In the genomic region with DNA sequence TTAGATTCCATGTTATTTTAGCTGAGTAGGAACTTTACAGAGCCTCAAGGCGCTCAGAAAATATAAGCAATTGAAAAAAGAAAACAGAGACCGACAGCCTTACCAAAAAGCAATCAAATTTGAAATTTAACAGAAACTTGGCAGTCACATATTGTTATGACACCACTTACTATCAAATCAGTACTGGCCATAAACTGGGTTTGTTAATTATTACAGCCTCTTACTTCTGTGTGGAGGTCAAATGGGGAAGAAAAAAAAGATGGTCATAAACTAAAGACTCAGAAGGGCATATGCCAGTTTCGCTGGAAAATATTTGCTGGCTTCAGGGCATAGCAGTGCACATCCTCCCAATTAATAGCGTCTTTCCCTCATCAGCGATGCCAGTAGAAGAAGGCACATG, we compare ENCODE assay signal across 18 cellular contexts. TPM values are rescaled to one million over a fixed set of nuclear protein-coding genes. Genes with fewer than 3 reads are reported as not detected.
DNase-seq lines count a peak whose midpoint lies in the region; ATAC-seq, FAIRE-seq and TF ChIP-seq lines count a peak whose summit lies in the region.
"Had no signal": no experiment of that assay in that cellular context is flagged by ENCODE, and none has a peak within 500 bp of the region (broad histone marks: within the 10 kb centered on the region; RNA-seq: fewer than 3 reads in every experiment).

No MANE protein-coding gene starts in this region.

- H3K9me3 Mint-ChIP-seq in activated CD4-positive, alpha-beta memory T cell treated with anti-CD3 and anti-CD28 coated beads for 36 hours = no peaks in the 10 kb centered on the region
- H3K9me3 Mint-ChIP-seq in natural killer cell = no peaks in the 10 kb centered on the region
- H3K9me3 Mint-ChIP-seq: CD8-positive, alpha-beta memory T cell had no signal

- peak overlapping the region in 1 of 3 donors; percentile 29 for H3K4me3 ChIP-seq in liver (ENCODE audit: low read depth in 1 of 3, low read length in 3 of 3)
- no peak overlapping the region for H3K4me3 ChIP-seq in HepG2 (replicated peaks in 1 of 3; ENCODE audit: insufficient read depth in 1 of 3, low read depth in 2 of 3, low read length in 3 of 3)
- no peak overlapping the region for H3K4me3 ChIP-seq in mucosa of descending colon
- H3K4me3 ChIP-seq in transverse colon = no peak overlapping the region
- H3K4me3 ChIP-seq in heart left ventricle = no peak overlapping the region
- H3K4me3 ChIP-seq: BLaER1, GM23338 had no signal

- H3K27me3 Mint-ChIP-seq in activated CD4-positive, alpha-beta memory T cell treated with anti-CD3 and anti-CD28 coated beads for 36 hours = no peaks in the 10 kb centered on the region
- peaks cover 10 to 22% of the 10 kb centered on the region in 2 donors for H3K27me3 Mint-ChIP-seq in natural killer cell (ENCODE audit: low read depth in 2 of 2)
- H3K27me3 Mint-ChIP-seq: CD8-positive, alpha-beta memory T cell had no signal

- DNase-seq in HepG2 (ENCODE audit: low spot score) = no peak
- DNase-seq in foreskin melanocyte = peak; percentile 21
- DNase-seq in mucosa of descending colon = peak in 1 of 3 donors; percentile 25
- DNase-seq in transverse colon = no peak
- no peak for DNase-seq in activated CD4-positive, alpha-beta memory T cell treated with anti-CD3 and anti-CD28 coated beads for 36 hours
- DNase-seq in heart left ventricle = no peak
- no peak for DNase-seq in natural killer cell
- DNase-seq: 8988T; AML-193; Caco-2; CD8-positive, alpha-beta memory T cell; DND-41; GDM1; H7 had no signal

- WGBS in liver = 26% methylated on average over 5 of the region's 5 CpGs
- WGBS in HepG2 (ENCODE audit: low lambda C conversion rate) = 95% methylated on average over 5 of the region's 5 CpGs
- 36 to 37% methylated on average over 5 of the region's 5 CpGs for WGBS in transverse colon (ENCODE audit: low coverage in 1 of 2), 2 donors
- 92 to 96% (median 95%) methylated on average over 5 of the region's 5 CpGs for WGBS in heart left ventricle, 4 donors

- H3K4me2 ChIP-seq in HepG2 (ENCODE audit: low read depth, low read length) = no peak overlapping the region
- H3K4me2 ChIP-seq: BLaER1, GM23338 had no signal

- no peaks in the 10 kb centered on the region for H3K36me3 Mint-ChIP-seq in activated CD4-positive, alpha-beta memory T cell treated with anti-CD3 and anti-CD28 coated beads for 36 hours
- H3K36me3 Mint-ChIP-seq in natural killer cell = no peaks in the 10 kb centered on the region

- H3K4me3 Mint-ChIP-seq in activated CD4-positive, alpha-beta memory T cell treated with anti-CD3 and anti-CD28 coated beads for 36 hours = no peak overlapping the region
- H3K4me3 Mint-ChIP-seq in natural killer cell = no peak overlapping the region
- H3K4me3 Mint-ChIP-seq: CD8-positive, alpha-beta memory T cell; GM23338 had no signal

- H2AFZ ChIP-seq in HepG2 (ENCODE audit: low read length) = no peak overlapping the region
- H2AFZ ChIP-seq: GM23338 had no signal

- no peaks in the 10 kb centered on the region for H3K4me1 Mint-ChIP-seq in activated CD4-positive, alpha-beta memory T cell treated with anti-CD3 and anti-CD28 coated beads for 36 hours (ENCODE audit: low read depth)
- peaks cover 0 to 7% of the 10 kb centered on the region in 2 donors for H3K4me1 Mint-ChIP-seq in natural killer cell
- H3K4me1 Mint-ChIP-seq: CD8-positive, alpha-beta memory T cell had no signal

- CTCF ChIA-PET in HepG2 (lab: Yijun Ruan, JAX; ENCODE audit: low intra/inter-chr PET ratio, low total read pairs) = no interaction called here
- CTCF ChIA-PET in activated CD4-positive, alpha-beta memory T cell treated with anti-CD3 and anti-CD28 coated beads for 36 hours (lab: Charles Lee) = no interaction called here

- no peak overlapping the region for H3K27ac Mint-ChIP-seq in activated CD4-positive, alpha-beta memory T cell treated with anti-CD3 and anti-CD28 coated beads for 36 hours
- no peak overlapping the region for H3K27ac Mint-ChIP-seq in natural killer cell
- H3K27ac Mint-ChIP-seq: CD8-positive, alpha-beta memory T cell; GM23338 had no signal

- H3K36me3 ChIP-seq in liver (ENCODE audit: control insufficient read depth in 4 of 4, insufficient read depth in 3 of 4, low read depth in 1 of 4, low read length in 3 of 4) = no peaks in the 10 kb centered on the region
- H3K36me3 ChIP-seq in HepG2 (replicated peaks in 1 of 2; ENCODE audit: control insufficient read depth in 1 of 2, insufficient read depth in 2 of 2, low read length in 2 of 2) = no peaks in the 10 kb centered on the region
- no peaks in the 10 kb centered on the region for H3K36me3 ChIP-seq in mucosa of descending colon (ENCODE audit: low read depth)
- no peaks in the 10 kb centered on the region for H3K36me3 ChIP-seq in transverse colon
- no peaks in the 10 kb centered on the region for H3K36me3 ChIP-seq in heart left ventricle
- H3K36me3 ChIP-seq: BLaER1 had no signal

- TF ChIP-seq POLR2A in HepG2 (IDR thresholded peaks at IDR 0.05; ENCODE audit: insufficient read depth in 1 of 2, low read depth in 2 of 2, low read length in 2 of 2) (no peak), transverse colon (IDR thresholded peaks at IDR 0.05) (no peak), heart left ventricle (IDR thresholded peaks at IDR 0.05) (no peak)

- intact Hi-C loops in HepG2 (cut with micrococcal nuclease; ENCODE audit: unreplicated experiment) = no loop called here
- intact Hi-C loops in mucosa of descending colon (cut with DNase I, micrococcal nuclease) = no loop called here
- intact Hi-C loops in transverse colon (cut with DNase I; ENCODE audit: low total_unique reads) = no loop called here
- intact Hi-C loops in activated CD4-positive, alpha-beta memory T cell treated with anti-CD3 and anti-CD28 coated beads for 36 hours (cut with micrococcal nuclease) = no loop called here
- intact Hi-C loops in heart left ventricle (cut with DNase I) = no loop called here
- intact Hi-C loops in natural killer cell (cut with micrococcal nuclease) = no loop called here

- H3K79me2 ChIP-seq in HepG2 (ENCODE audit: insufficient read depth, low read length) = no peaks in the 10 kb centered on the region

- BruUV-seq in HepG2 (replicated peaks; lab: Mats Ljungman, UMichigan) = no TSS peak

- TF ChIP-seq CTCF in liver (IDR thresholded peaks at IDR 0.05; ENCODE audit: low read depth, low read length, missing input control) = no peak
- TF ChIP-seq CTCF in HepG2 (CRISPR knock-in tag; IDR thresholded peaks at IDR 0.05) = no peak
- TF ChIP-seq CTCF in mucosa of descending colon (IDR thresholded peaks at IDR 0.05) = no peak
- TF ChIP-seq CTCF in transverse colon (IDR thresholded peaks at IDR 0.05) = no peak
- no peak for TF ChIP-seq CTCF in heart left ventricle (IDR thresholded peaks at IDR 0.05)
- no peak for TF ChIP-seq CTCF in natural killer cell (IDR thresholded peaks at IDR 0.05)

- H3K27me3 ChIP-seq in liver (ENCODE audit: control insufficient read depth in 4 of 4, insufficient read depth in 4 of 4, low read length in 3 of 4) (no peaks in the 10 kb centered on the region), HepG2 (ENCODE audit: control insufficient read depth in 1 of 2, insufficient read depth in 2 of 2, low read length in 2 of 2) (no peaks in the 10 kb centered on the region), transverse colon (no peaks in the 10 kb centered on the region), heart left ventricle (no peaks in the 10 kb centered on the region)
- H3K27me3 ChIP-seq: BLaER1 had no signal

- TF ChIP-seq RAD21 in liver (IDR thresholded peaks at IDR 0.05) = peak; percentile 52 to 57
- TF ChIP-seq RAD21 in HepG2 (CRISPR knock-in tag; IDR thresholded peaks at IDR 0.05) = no peak

- H3K9me3 ChIP-seq in liver (ENCODE audit: control insufficient read depth in 4 of 4, low read length in 3 of 4) = no peaks in the 10 kb centered on the region
- no peaks in the 10 kb centered on the region for H3K9me3 ChIP-seq in HepG2 (ENCODE audit: low read length)
- H3K9me3 ChIP-seq in mucosa of descending colon = no peaks in the 10 kb centered on the region
- no peaks in the 10 kb centered on the region for H3K9me3 ChIP-seq in transverse colon
- no peaks in the 10 kb centered on the region for H3K9me3 ChIP-seq in heart left ventricle
- H3K9me3 ChIP-seq: BLaER1, Caco-2 had no signal

- no peak overlapping the region for H3K9ac ChIP-seq in liver (ENCODE audit: low read depth in 1 of 2, low read length in 2 of 2)
- H3K9ac ChIP-seq in HepG2 (ENCODE audit: insufficient read depth, low read depth, low read length) = no peak overlapping the region
- H3K9ac ChIP-seq: BLaER1 had no signal

- POLR2A ChIA-PET in HepG2 (lab: Yijun Ruan, JAX) = no interaction called here
- POLR2A ChIA-PET in activated CD4-positive, alpha-beta memory T cell treated with anti-CD3 and anti-CD28 coated beads for 36 hours (lab: Charles Lee) = no interaction called here

- no peak for FAIRE-seq in HepG2 (lab: Jason Lieb, UNC)
- FAIRE-seq: GM18507 had no signal

- ATAC-seq in HepG2 (no peak), mucosa of descending colon (peak; percentile 94), heart left ventricle (no peak), natural killer cell (no peak)
- ATAC-seq: GM23338 had no signal

- no peaks in the 10 kb centered on the region for H4K20me1 ChIP-seq in HepG2 (ENCODE audit: insufficient read depth, low read length)
- H4K20me1 ChIP-seq: BLaER1 had no signal

- H3K27ac ChIP-seq in liver (ENCODE audit: low read depth in 1 of 2, low read length in 2 of 2) (no peak overlapping the region), HepG2 (ENCODE audit: extremely low read length, insufficient read depth, low read length) (no peak overlapping the region), transverse colon (peak overlapping the region; percentile 32 to 64 (median 48)), heart left ventricle (no peak overlapping the region)
- H3K27ac ChIP-seq: BLaER1 had no signal

- no peak for TF ChIP-seq EP300 in HepG2 (IDR thresholded peaks at IDR 0.05; ENCODE audit: low read depth in 2 of 2, low read length in 2 of 2)
- no peak for TF ChIP-seq EP300 in HepG2 (CRISPR knock-in tag; IDR thresholded peaks at IDR 0.05; ENCODE audit: borderline replicate concordance)
- TF ChIP-seq EP300 in transverse colon (IDR thresholded peaks at IDR 0.05; ENCODE audit: low read depth) = no peak

- H3K4me1 ChIP-seq in liver (ENCODE audit: control insufficient read depth in 4 of 4, insufficient read depth in 4 of 4, low read length in 3 of 4) (peaks cover 0 to 21% (median 15%) of the 10 kb centered on the region in 4 donors), HepG2 (ENCODE audit: insufficient read depth, low read length) (no peaks in the 10 kb centered on the region), mucosa of descending colon (ENCODE audit: low read depth) (peaks cover 16% of the 10 kb centered on the region), transverse colon (peaks cover 0 to 21% (median 8%) of the 10 kb centered on the region in 4 donors), heart left ventricle (no peaks in the 10 kb centered on the region)
- H3K4me1 ChIP-seq: BLaER1, Caco-2 had no signal

- in situ Hi-C loops in HepG2 (cut with HindIII; ENCODE audit: extremely low pct_ligation_motif_present, low pct_unique_long_range_greater_than_20kb) (no loop called here), transverse colon (cut with MboI; ENCODE audit: low pct_ligation_motif_present in 1 of 4, low pct_unique_long_range_greater_than_20kb in 1 of 4, low sequenced_read_pairs in 3 of 4) (no loop called here)

RNA-seq across cellular contexts. Expression of a gene that starts 45.5 kb away (rescaled TPM):
- total RNA-seq in liver (100 to 1,000 TPM in 1 of 2 donors, 10 to 100 TPM in 1; 45.3 to 114 TPM), HepG2 (2016; rRNA removed; fragmentation: Illumina TruSeq; extraction: Trizol) (64.9 and 79.4 TPM in 2 replicates), mucosa of descending colon (100 to 1,000 TPM; 136 to 238 (median 153) TPM), transverse colon (100 to 1,000 TPM in 3 of 4 donors, 10 to 100 TPM in 1; 59.5 to 269 (median 160) TPM), heart left ventricle (100 to 1,000 TPM in 2 of 9 donors, 10 to 100 TPM in 7; 64.0 to 119 (median 83.9) TPM), natural killer cell (10 to 100 TPM; 43.6 to 55.8 (median 49.9) TPM)
- polyA plus RNA-seq in liver (100 to 1,000 TPM in 1 of 2 donors, 10 to 100 TPM in 1; 77.2 to 108 TPM), HepG2 (2011; rRNA removed) (13.5 and 21.4 TPM in 2 replicates), heart left ventricle (10 to 100 TPM; 41.6 to 70.6 TPM)
- total RNA-seq in HepG2 (2016; cell fraction: cytosol; rRNA removed; fragmentation: Illumina TruSeq; extraction: Trizol; ENCODE audit: low read depth) = 33.0 and 34.5 TPM in 2 replicates
- 65.0 and 77.2 TPM in 2 replicates for total RNA-seq in HepG2 (2016; cell fraction: insoluble cytoplasmic fraction; rRNA removed; fragmentation: Illumina TruSeq; extraction: Trizol)
- total RNA-seq in HepG2 (2016; cell fraction: membrane; rRNA removed; fragmentation: Illumina TruSeq; extraction: Trizol) = 28.2 and 33.3 TPM in 2 replicates
- total RNA-seq in HepG2 (2016; cell fraction: nucleus; rRNA removed; fragmentation: Illumina TruSeq; extraction: Trizol) = 40.6 and 43.6 TPM in 2 replicates
- 12.9 and 15.9 TPM in 2 replicates for polyA plus RNA-seq in HepG2 (2011; cell fraction: cytosol; rRNA removed)
- 3.4 and 4.4 TPM in 2 replicates for polyA plus RNA-seq in HepG2 (2011; cell fraction: nucleus; rRNA removed)
- polyA plus RNA-seq in HepG2 (2012) = 27.9 and 45.3 TPM in 2 replicates
- polyA plus RNA-seq in HepG2 (2016; cell fraction: cytosol; fragmentation: Illumina TruSeq; extraction: Trizol; ENCODE audit: low read depth) = 10.9 and 11.1 TPM in 2 replicates
- polyA plus RNA-seq in HepG2 (2016; cell fraction: insoluble cytoplasmic fraction; fragmentation: Illumina TruSeq; extraction: Trizol; ENCODE audit: low read depth) = 70.4 and 76.1 TPM in 2 replicates
- 20.7 and 22.2 TPM in 2 replicates for polyA plus RNA-seq in HepG2 (2016; cell fraction: membrane; fragmentation: Illumina TruSeq; extraction: Trizol; ENCODE audit: low read depth)
- 25.5 and 26.9 TPM in 2 replicates for polyA plus RNA-seq in HepG2 (2016; cell fraction: nucleus; fragmentation: Illumina TruSeq; extraction: Trizol; ENCODE audit: insufficient read depth, low read depth)
- 5.1 and 7.9 TPM in 2 replicates for polyA minus RNA-seq in HepG2 (2011; rRNA and poly(A)+ RNA removed; ENCODE audit: low replicate concordance)
- 20.6 and 21.5 TPM in 2 replicates for polyA minus RNA-seq in HepG2 (2011; cell fraction: cytosol; rRNA and poly(A)+ RNA removed)
- 30.3 and 32.4 TPM in 2 replicates for polyA minus RNA-seq in HepG2 (2011; cell fraction: nucleus; rRNA and poly(A)+ RNA removed)
- total RNA-seq in activated CD4-positive, alpha-beta memory T cell treated with anti-CD3 and anti-CD28 coated beads for 36 hours = 10 to 100 TPM; 53.3 to 57.8 TPM

Comparison
In these comparisons a context has a peak if more than half of its experiments do, and no peak if none do; other contexts are left out.
1. H3K27ac ChIP-seq: peak in transverse colon (4 of 4); none in liver (0 of 2), HepG2 (single experiment) and heart left ventricle (0 of 12).